ENCODE assay signal across 13 cellular contexts in genomic region chr13:21913010-21913409, GRCh38.
A peak's percentile ranks its signal among the peaks of the same experiment; 100 is the strongest.
DNase-seq lines count a peak whose midpoint lies in the region; ATAC-seq and TF ChIP-seq lines count a peak whose summit lies in the region.
"Had no signal": no experiment of that assay in that cellular context is flagged by ENCODE, and none has a peak within 500 bp of the region (broad histone marks: within the 10 kb centered on the region; RNA-seq: fewer than 3 reads in every experiment).

No MANE protein-coding gene starts in this region.

- DNase-seq in AG04450 (ENCODE audit: low read depth, low spot score) (no peak), GM12865 (ENCODE audit: low read depth) (peak; percentile 26), NCI-H1092 treated with DMSO at 0.1 percent for 48 hours (lab: John Stamatoyannopoulos, UW) (peak; percentile 54), ecto neural progenitor cell (ENCODE audit: low spot score) (peak; percentile 59), SK-N-DZ (ENCODE audit: low spot score) (no peak), NCI-H2107 treated with DMSO at 0.1 percent for 48 hours (lab: John Stamatoyannopoulos, UW; ENCODE audit: unreplicated experiment) (no peak)
- DNase-seq: brain microvascular endothelial cell; mesenchymal stem cell; NCI-H1694; stimulated activated CD4-positive, alpha-beta T cell treated with anti-CD3 and anti-CD28 coated beads, Interleukin-2, amount 100 ng/mL, for 24 hours; stomach had no signal

- POLR2A ChIA-PET in AG04450 (lab: Yijun Ruan, JAX): no interaction called here

- ATAC-seq in GM18868 (IDR thresholded peaks at IDR 0.05; ENCODE audit: unreplicated experiment) (no peak), GM21717 (IDR thresholded peaks at IDR 0.05; ENCODE audit: unreplicated experiment) (no peak)

- peaks cover 4% of the 10 kb centered on the region; the same call in 1 of the 2 replicates for H3K9me3 ChIP-seq in AG04450 (ENCODE audit: control insufficient read depth, insufficient read depth, low read length)
- H3K9me3 ChIP-seq: stomach had no signal

- H3K27ac ChIP-seq in AG04450 (ENCODE audit: low read depth, low read length): no peak overlapping the region
- H3K27ac ChIP-seq: brain microvascular endothelial cell, stomach had no signal

- H3K27me3 ChIP-seq in AG04450 (ENCODE audit: control insufficient read depth, insufficient read depth, low read length): no peaks in the 10 kb centered on the region
- H3K27me3 ChIP-seq: brain microvascular endothelial cell, stomach had no signal

- peak; percentile 20 for TF ChIP-seq CTCF in AG04450 (IDR thresholded peaks at IDR 0.05; ENCODE audit: low read depth, low read length)
- TF ChIP-seq CTCF in GM12865 (IDR thresholded peaks at IDR 0.05; ENCODE audit: insufficient read depth, low read depth, low read length, missing control alignments): peak; percentile 21

- no peak overlapping the region for H3K4me3 ChIP-seq in AG04450 (ENCODE audit: low read depth, low read length)
- H3K4me3 ChIP-seq in GM12865 (ENCODE audit: low read depth, low read length): no peak overlapping the region
- H3K4me3 ChIP-seq: stomach had no signal

- CTCF ChIA-PET in AG04450 (lab: Charles Lee): interaction anchor here (0.7 kb wide), 1 partner anchor 366 kb away, joined by 3 read pairs; no protein-coding TSS in a partner anchor

Comparison
In these comparisons a context has a peak if more than half of its experiments do, and no peak if none do; other contexts are left out.
1. DNase-seq: peak in GM12865 (single experiment), NCI-H1092 treated with DMSO at 0.1 percent for 48 hours (single experiment) and ecto neural progenitor cell (single experiment); none in AG04450 (single experiment), SK-N-DZ (single experiment) and NCI-H2107 treated with DMSO at 0.1 percent for 48 hours (single experiment).